In genomic region chr5:107772418-107773310, GRCh38 we compare ENCODE assay signal across 1 cellular context.
TF ChIP-seq lines count a peak whose summit lies in the region.

No MANE protein-coding gene starts in this region.

TF ChIP-seq in HepG2, 621 proteins besides CTCF, POLR2A, EP300 and RAD21 (continued from another document):
- TF ChIP-seq ZNF574 (CRISPR knock-in tag; IDR thresholded peaks at IDR 0.05) (no peak), ZNF646 (CRISPR knock-in tag; IDR thresholded peaks at IDR 0.05) (no peak), NFIB (CRISPR knock-in tag; IDR thresholded peaks at IDR 0.05; ENCODE audit: borderline replicate concordance) (no peak)
